In the genomic region with DNA sequence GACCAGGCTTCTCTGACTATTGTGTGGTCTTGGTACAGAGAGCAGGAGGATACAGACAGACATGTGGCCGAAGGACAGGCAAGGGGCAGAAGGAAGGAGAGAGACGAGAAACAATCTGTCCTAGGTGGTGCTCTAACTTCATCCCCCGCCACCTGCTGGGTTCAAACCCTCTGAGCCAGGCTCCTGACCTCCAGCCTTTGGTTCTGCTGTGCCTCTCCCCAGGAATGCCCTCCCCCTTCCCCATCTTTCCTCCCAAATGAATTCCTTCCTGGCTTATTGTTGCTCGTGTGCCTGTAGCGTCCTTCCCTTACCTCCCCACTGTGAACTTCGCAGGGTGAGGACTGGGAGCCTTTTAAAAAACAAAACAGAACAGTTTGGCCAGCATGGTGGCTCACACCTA, we compare ENCODE assay signal across 10 cellular contexts.
"Had no signal": no experiment of that assay in that cellular context is flagged by ENCODE, and none has a peak within 500 bp of the region (broad histone marks: within the 10 kb centered on the region; RNA-seq: fewer than 3 reads in every experiment).

No MANE protein-coding gene starts in this region.

- H3K4me3 ChIP-seq: adrenal gland, mucosa of descending colon had no signal

- DNase-seq: activated CD4-positive, alpha-beta T cell treated with anti-CD3 and anti-CD28 coated beads for 48 hours; activated naive CD4-positive, alpha-beta T cell treated with anti-CD3 and anti-CD28 coated beads, Interleukin-2, amount 50 U/mL, for 16 hours; adrenal gland; erythroblast; left colon; mucosa of descending colon; natural killer cell; stimulated activated CD4-positive, alpha-beta T cell treated with anti-CD3 and anti-CD28 coated beads, Interleukin-4, amount 100 ng/mL, for 1 hour; SW 1271; T-helper 9 cell had no signal

- H3K9me3 ChIP-seq: adrenal gland, mucosa of descending colon had no signal

- ATAC-seq: left colon, mucosa of descending colon, natural killer cell had no signal

- H3K27me3 ChIP-seq: adrenal gland had no signal
